Comparison of ENCODE assay signal across 13 cellular contexts in the genomic region with DNA sequence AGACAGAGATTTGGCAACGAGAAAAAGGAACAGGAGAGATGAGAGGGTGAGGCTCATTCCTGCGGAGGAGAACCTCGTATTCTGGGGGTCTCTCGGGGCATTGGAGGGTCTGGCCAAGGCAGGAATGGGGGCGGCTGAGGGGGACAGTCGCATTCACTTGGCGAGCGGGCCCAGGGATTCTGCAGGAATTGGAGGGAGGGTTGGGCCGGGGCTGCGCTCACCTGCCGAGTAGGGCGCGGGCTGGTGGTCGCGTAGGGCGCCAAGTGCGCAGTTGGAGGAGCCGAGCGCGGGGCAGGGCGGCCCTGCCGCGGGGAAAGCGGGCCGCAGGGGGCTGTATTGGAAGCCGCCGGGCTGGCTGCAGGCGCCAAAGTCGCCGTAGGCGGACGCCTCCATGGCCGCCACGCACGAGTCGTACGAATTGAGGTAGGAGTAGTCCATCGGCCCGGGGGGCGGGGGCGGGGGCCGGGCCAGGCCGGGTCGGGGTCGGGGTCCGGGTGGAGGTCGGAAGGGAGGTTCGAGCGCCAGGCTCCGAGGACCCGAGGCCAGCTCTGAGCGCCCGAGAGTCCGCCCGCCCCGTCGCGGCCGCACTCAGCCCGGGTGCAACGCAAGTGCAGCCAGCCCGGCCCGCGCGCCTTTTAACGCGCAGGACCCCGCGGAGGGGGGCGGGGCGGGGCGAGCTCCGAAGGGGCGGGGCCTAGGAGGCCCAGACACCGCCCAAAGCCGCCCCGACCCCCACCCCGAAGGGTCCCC. TPM values are rescaled to one million over a fixed set of nuclear protein-coding genes. Genes with fewer than 3 reads are reported as not detected.
DNase-seq lines count a peak whose midpoint lies in the region; ATAC-seq and TF ChIP-seq lines count a peak whose summit lies in the region.
"Had no signal": no experiment of that assay in that cellular context is flagged by ENCODE, and none has a peak within 500 bp of the region (broad histone marks: within the 10 kb centered on the region; RNA-seq: fewer than 3 reads in every experiment).

TSS of gene PHOX2A (minus strand) at position 610 of the 750 bp plus-strand sequence. CDS start at position 438, 172 bp downstream.

- peaks cover 32% of the 10 kb centered on the region for H3K4me1 Mint-ChIP-seq in brain

- TF ChIP-seq EP300 in upper lobe of left lung (IDR thresholded peaks at IDR 0.05), result no peak
- TF ChIP-seq EP300 in transverse colon (IDR thresholded peaks at IDR 0.05; ENCODE audit: low read depth), result no peak

- H3K9me3 ChIP-seq in left ventricle myocardium inferior (replicated peaks) (no peaks in the 10 kb centered on the region), mesodermal cell (ENCODE audit: control insufficient read depth, low read length) (no peaks in the 10 kb centered on the region), upper lobe of left lung (no peaks in the 10 kb centered on the region), PC-3 (ENCODE audit: low read length) (no peaks in the 10 kb centered on the region), transverse colon (no peaks in the 10 kb centered on the region)

- H3K4me1 ChIP-seq in left ventricle myocardium inferior, result peaks cover 35% of the 10 kb centered on the region
- H3K4me1 ChIP-seq in mesodermal cell (ENCODE audit: control insufficient read depth, insufficient read depth, low read length, poor library complexity, severe bottlenecking), result peaks cover 9% of the 10 kb centered on the region
- H3K4me1 ChIP-seq in upper lobe of left lung, result peaks cover 30 to 42% (median 32%) of the 10 kb centered on the region in 4 donors
- H3K4me1 ChIP-seq in PC-3 (ENCODE audit: insufficient read depth, low read length), result peaks cover 9% of the 10 kb centered on the region
- H3K4me1 ChIP-seq in transverse colon, result peaks cover 8 to 37% (median 28%) of the 10 kb centered on the region in 4 donors

- H4K20me1 ChIP-seq in PC-3 (ENCODE audit: low read length), result no peaks in the 10 kb centered on the region

- H3K79me2 ChIP-seq in PC-3 (ENCODE audit: low read length), result no peaks in the 10 kb centered on the region
- H3K79me2 ChIP-seq: parathyroid adenoma had no signal

- POLR2A ChIA-PET in PC-3 (lab: Charles Lee; ENCODE audit: unreplicated experiment), result no interaction called here

- no peak within 1 kb of the TSS for H2AFZ ChIP-seq in PC-3 (ENCODE audit: low read length)
- H2AFZ ChIP-seq: parathyroid adenoma had no signal

- H3K9ac ChIP-seq in PC-3 (ENCODE audit: low read length), result no peak within 1 kb of the TSS
- H3K9ac ChIP-seq: parathyroid adenoma had no signal

- in situ Hi-C loops in transverse colon (cut with MboI; ENCODE audit: low pct_ligation_motif_present in 1 of 4, low pct_unique_long_range_greater_than_20kb in 1 of 4, low sequenced_read_pairs in 3 of 4), result no loop called here

- no peak within 1 kb of the TSS for H3K4me2 ChIP-seq in PC-3 (ENCODE audit: low read length)

- no peaks in the 10 kb centered on the region for H3K36me3 ChIP-seq in left ventricle myocardium inferior
- peaks cover 2% of the 10 kb centered on the region for H3K36me3 ChIP-seq in mesodermal cell (ENCODE audit: control insufficient read depth, insufficient read depth, low read length)
- no peaks in the 10 kb centered on the region for H3K36me3 ChIP-seq in upper lobe of left lung
- H3K36me3 ChIP-seq in PC-3 (ENCODE audit: low read depth, low read length), result no peaks in the 10 kb centered on the region
- H3K36me3 ChIP-seq in transverse colon, result no peaks in the 10 kb centered on the region

- peaks cover 48% of the 10 kb centered on the region for H3K27me3 Mint-ChIP-seq in brain

- no peaks in the 10 kb centered on the region for H3F3A ChIP-seq in PC-3 (ENCODE audit: low read length, unreplicated experiment)

- peaks cover 4 to 19% (median 4%) of the 10 kb centered on the region in 5 experiments for H3K9me3 Mint-ChIP-seq in brain

- 5 to 9% methylated on average over 35 to 38 of the region's 78 CpGs for WGBS in mesodermal cell (ENCODE audit: insufficient coverage in 2 of 2), 2 experiments
- WGBS in upper lobe of left lung, 2 donors, result 20 to 21% methylated on average over 16 to 32 of the region's 78 CpGs
- 17 to 33% methylated on average over 1 to 65 of the region's 78 CpGs for WGBS in transverse colon (ENCODE audit: low coverage in 1 of 2), 2 donors

- H3K4me3 Mint-ChIP-seq in brain, result peak within 1 kb of the TSS; percentile 69 to 80 (median 76)

- DNase-seq in left ventricle myocardium inferior (no peak), cardiac septum (ENCODE audit: low spot score) (no peak), upper lobe of left lung (peak; percentile 14 to 85), T-helper 9 cell (no peak), PC-3 (no peak), transverse colon (no peak)
- DNase-seq: activated naive CD4-positive, alpha-beta T cell; effector CD8-positive, alpha-beta T cell; hypothalamus; NCI-H1417 had no signal

- ATAC-seq in upper lobe of left lung (ENCODE audit: low FRiP score in 2 of 2) (no peak), PC-3 (no peak)

- no TSS peak for BruUV-seq in PC-3 (replicated peaks; lab: Mats Ljungman, UMichigan)

- H3K27ac ChIP-seq in left ventricle myocardium inferior (replicated peaks) (no peak within 1 kb of the TSS), mesodermal cell (ENCODE audit: low read depth, low read length, severe bottlenecking) (no peak within 1 kb of the TSS), upper lobe of left lung (no peak within 1 kb of the TSS), PC-3 (ENCODE audit: low read length) (no peak within 1 kb of the TSS), transverse colon (no peak within 1 kb of the TSS)
- H3K27ac ChIP-seq: parathyroid adenoma had no signal

- H3K4me3 ChIP-seq in left ventricle myocardium inferior, result peak within 1 kb of the TSS; percentile 52
- H3K4me3 ChIP-seq in mesodermal cell (ENCODE audit: extremely low read depth, insufficient read depth, low read length, poor library complexity, severe bottlenecking), result peak within 1 kb of the TSS; percentile 39
- H3K4me3 ChIP-seq in upper lobe of left lung, result peak within 1 kb of the TSS in 2 of 4 donors; percentile 2 to 32
- H3K4me3 ChIP-seq in PC-3 (ENCODE audit: low read length), result no peak within 1 kb of the TSS
- H3K4me3 ChIP-seq in transverse colon, result peak within 1 kb of the TSS in 1 of 4 donors; percentile 5

- H3K27me3 ChIP-seq in left ventricle myocardium inferior (ENCODE audit: low read depth) (peaks cover 89% of the 10 kb centered on the region), upper lobe of left lung (peaks cover 0 to 57% (median 34%) of the 10 kb centered on the region in 4 donors), PC-3 (ENCODE audit: low read length) (peaks cover 23% of the 10 kb centered on the region), transverse colon (peaks cover 85% of the 10 kb centered on the region)

- CTCF ChIA-PET in PC-3 (lab: Charles Lee), result no interaction called here

- H3K36me3 Mint-ChIP-seq in brain, result no peaks in the 10 kb centered on the region

- peak within 1 kb of the TSS in 3 of 5 experiments; percentile 26 to 51 (median 40) for H3K27ac Mint-ChIP-seq in brain

- H3K9me2 ChIP-seq in PC-3 (replicated peaks; ENCODE audit: low read length), result no peaks in the 10 kb centered on the region

- TF ChIP-seq CTCF in left ventricle myocardium inferior (IDR thresholded peaks at IDR 0.05; ENCODE audit: borderline replicate concordance) (no peak), brain (conservative IDR thresholded peaks at IDR 0.05) (no peak), upper lobe of left lung (IDR thresholded peaks at IDR 0.05) (no peak), PC-3 (conservative IDR thresholded peaks at IDR 0.05; ENCODE audit: low read depth, low read length) (no peak), transverse colon (IDR thresholded peaks at IDR 0.05) (no peak)

- intact Hi-C loops in left ventricle myocardium inferior (cut with micrococcal nuclease) (no loop called here), cardiac septum (cut with DNase I) (no loop called here), PC-3 (cut with micrococcal nuclease) (no loop called here), transverse colon (cut with DNase I; ENCODE audit: low total_unique reads) (no loop called here)

- no peak for TF ChIP-seq POLR2A in upper lobe of left lung (IDR thresholded peaks at IDR 0.05)
- no peak for TF ChIP-seq POLR2A in transverse colon (IDR thresholded peaks at IDR 0.05)

RNA-seq across cellular contexts. Expression of gene PHOX2A, which starts in this region (rescaled TPM):
- not detected for total RNA-seq in left ventricle myocardium inferior
- not detected for total RNA-seq in cardiac septum
- 9.1 TPM for polyA plus RNA-seq in brain (ENCODE audit: insufficient read depth, low read depth, low replicate concordance)
- polyA plus RNA-seq in mesodermal cell (2013, experiment 1 of 2), result 0.63 TPM
- polyA plus RNA-seq in mesodermal cell (2013, experiment 2 of 2), result 1.3 TPM
- not detected for total RNA-seq in upper lobe of left lung
- total RNA-seq in PC-3 (2014; rRNA removed), result not detected in 2 replicates
- total RNA-seq in transverse colon, result 1 to 10 TPM in 1 of 4 donors, under 1 TPM in 3; 0.41 to 2.6 (median 0.70) TPM

Comparison
In these comparisons a context has a peak if more than half of its experiments do, and no peak if none do; other contexts are left out.
1. Peak in DNase-seq in upper lobe of left lung; RNA of the gene not detected or under 1 TPM.